Comparison of ENCODE assay signal across 1 cellular context in genomic region chr17:6069611-6070279, GRCh38.
TF ChIP-seq lines count a peak whose summit lies in the region.

No MANE protein-coding gene starts in this region.

TF ChIP-seq in HepG2, 621 proteins besides CTCF, POLR2A, EP300 and RAD21:
- no peak for TF ChIP-seq HNF1A (IDR thresholded peaks at IDR 0.05; ENCODE audit: low read depth)
- TF ChIP-seq HNF1A (CRISPR knock-in tag; IDR thresholded peaks at IDR 0.05; ENCODE audit: borderline replicate concordance) = no peak
- peak; percentile 75 for TF ChIP-seq ZNF646 (CRISPR knock-in tag; IDR thresholded peaks at IDR 0.05)
